In the genomic region with DNA sequence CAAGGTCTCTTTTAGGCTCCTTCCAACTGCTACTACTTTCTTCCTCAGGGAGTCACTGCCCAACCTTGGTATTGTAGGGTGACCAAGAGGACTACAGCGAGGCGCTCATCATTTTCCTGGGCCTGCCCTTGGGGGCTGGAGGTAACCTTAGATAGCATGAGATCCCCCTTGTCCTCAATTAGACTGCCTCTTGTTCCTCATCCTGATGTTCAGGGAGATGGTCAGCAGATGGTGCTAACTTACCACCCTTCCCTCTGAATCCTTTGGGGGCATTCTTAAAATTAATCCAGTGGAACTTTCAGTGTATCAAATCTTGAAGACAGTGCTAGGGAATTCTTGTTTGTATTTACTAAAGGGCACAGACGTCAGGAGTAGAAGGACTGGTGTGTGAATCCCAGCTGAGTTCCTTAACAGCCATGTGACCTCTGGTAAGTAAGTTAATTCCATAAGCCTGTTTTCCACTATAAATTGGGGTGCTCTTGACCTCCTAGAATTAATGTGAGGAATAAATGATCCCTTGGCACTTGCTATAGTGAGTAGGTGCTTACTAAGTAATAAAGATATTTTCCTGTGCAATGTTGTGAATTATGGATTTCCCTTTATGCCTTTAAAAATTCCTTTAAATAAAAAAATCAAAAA, we compare ENCODE assay signal across 8 cellular contexts. TPM values are rescaled to one million over a fixed set of nuclear protein-coding genes. Genes with fewer than 3 reads are reported as not detected.
DNase-seq lines count a peak whose midpoint lies in the region; ATAC-seq and TF ChIP-seq lines count a peak whose summit lies in the region.

No MANE protein-coding gene starts in this region.

- H3K36me3 ChIP-seq in MM.1S (replicated peaks; ENCODE audit: insufficient read depth, low read length) (no peaks in the 10 kb centered on the region), smooth muscle cell (ENCODE audit: low read depth) (no peaks in the 10 kb centered on the region)

- H3K9me2 ChIP-seq in MM.1S (replicated peaks; ENCODE audit: insufficient read depth, low read length): no peaks in the 10 kb centered on the region

- H3K79me2 ChIP-seq in MM.1S (ENCODE audit: low read length) (peaks cover 8% of the 10 kb centered on the region), smooth muscle cell (ENCODE audit: low read depth) (peaks cover 6% of the 10 kb centered on the region)

- H3K4me1 Mint-ChIP-seq in activated CD8-positive, alpha-beta memory T cell treated with anti-CD3 and anti-CD28 coated beads, Interleukin-2, amount 10 ng/mL, durations not matched to agents 7 days and 5 days: peaks cover 5% of the 10 kb centered on the region

- H2AFZ ChIP-seq in MM.1S (ENCODE audit: low read length) (no peak overlapping the region), smooth muscle cell (ENCODE audit: low read depth) (peak overlapping the region; percentile 34)

- H3K4me2 ChIP-seq in MM.1S (ENCODE audit: low read depth, low read length) (no peak overlapping the region), smooth muscle cell (peak overlapping the region; percentile 6)

- peak; percentile 47 for DNase-seq in activated CD8-positive, alpha-beta memory T cell treated with anti-CD3 and anti-CD28 coated beads, Interleukin-2, amount 10 ng/mL, durations not matched to agents 7 days and 5 days
- no peak for DNase-seq in activated CD8-positive, alpha-beta memory T cell treated with anti-CD3 and anti-CD28 coated beads for 24 hours
- peak; percentile 26 for DNase-seq in MM.1S
- DNase-seq in SW480 (ENCODE audit: low spot score): peak; percentile 61
- peak; percentile 49 for DNase-seq in fibroblast of the conjunctiva (ENCODE audit: low read depth)
- no peak for DNase-seq in smooth muscle cell (lab: John Stamatoyannopoulos, UW; ENCODE audit: unreplicated experiment)
- no peak for DNase-seq in HK-2 (ENCODE audit: unreplicated experiment)

- no peak overlapping the region for H3K4me3 Mint-ChIP-seq in activated CD8-positive, alpha-beta memory T cell treated with anti-CD3 and anti-CD28 coated beads, Interleukin-2, amount 10 ng/mL, durations not matched to agents 7 days and 5 days

- CTCF ChIA-PET in activated CD8-positive, alpha-beta memory T cell treated with anti-CD3 and anti-CD28 coated beads, Interleukin-2, amount 10 ng/mL, durations not matched to agents 7 days and 5 days (lab: Charles Lee): no interaction called here

- H3F3A ChIP-seq in MM.1S (ENCODE audit: insufficient read depth, low read length): 0 out of 2 replicates have a peak, but pooled peaks cover 6% of the 10 kb centered on the region
- H3F3A ChIP-seq in smooth muscle cell (ENCODE audit: low read depth): no peaks in the 10 kb centered on the region

- TF ChIP-seq CTCF in MM.1S (IDR thresholded peaks at IDR 0.05; ENCODE audit: low read length) (peak; percentile 70), smooth muscle cell (IDR thresholded peaks at IDR 0.05; ENCODE audit: borderline replicate concordance, insufficient read depth, poor library complexity, severe bottlenecking) (peak; percentile 79)

- H3K27me3 Mint-ChIP-seq in activated CD8-positive, alpha-beta memory T cell treated with anti-CD3 and anti-CD28 coated beads, Interleukin-2, amount 10 ng/mL, durations not matched to agents 7 days and 5 days: no peaks in the 10 kb centered on the region

- H3K9ac ChIP-seq in MM.1S (ENCODE audit: low read length) (no peak overlapping the region), smooth muscle cell (ENCODE audit: low read depth) (no peak overlapping the region)

- no peaks in the 10 kb centered on the region for H4K20me1 ChIP-seq in MM.1S (ENCODE audit: insufficient read depth, low read length)
- H4K20me1 ChIP-seq in smooth muscle cell (ENCODE audit: low read depth): no peaks in the 10 kb centered on the region

- H3K27me3 ChIP-seq in MM.1S (replicated peaks; ENCODE audit: insufficient read depth, low read length) (no peaks in the 10 kb centered on the region), smooth muscle cell (ENCODE audit: low read depth) (no peaks in the 10 kb centered on the region)

- ATAC-seq in activated CD8-positive, alpha-beta memory T cell treated with anti-CD3 and anti-CD28 coated beads, Interleukin-2, amount 10 ng/mL, durations not matched to agents 7 days and 5 days: no peak
- no peak for ATAC-seq in HG02870 (IDR thresholded peaks at IDR 0.05; ENCODE audit: unreplicated experiment)

- H3K9me3 ChIP-seq in MM.1S (replicated peaks; ENCODE audit: insufficient read depth, low read length) (no peaks in the 10 kb centered on the region), smooth muscle cell (replicated peaks; ENCODE audit: low read depth) (no peaks in the 10 kb centered on the region)

- H3K27ac ChIP-seq in MM.1S (ENCODE audit: low read length) (no peak overlapping the region), smooth muscle cell (ENCODE audit: low read depth) (no peak overlapping the region)

- 16% methylated on average over 3 of the region's 3 CpGs for WGBS in smooth muscle cell (ENCODE audit: low lambda C conversion rate)

- H3K4me1 ChIP-seq in MM.1S (ENCODE audit: low read length): 0 out of 2 replicates have a peak, but pooled peaks cover 4% of the 10 kb centered on the region
- peaks cover 7% of the 10 kb centered on the region for H3K4me1 ChIP-seq in smooth muscle cell (ENCODE audit: low read depth)

- no peak overlapping the region for H3K27ac Mint-ChIP-seq in activated CD8-positive, alpha-beta memory T cell treated with anti-CD3 and anti-CD28 coated beads, Interleukin-2, amount 10 ng/mL, durations not matched to agents 7 days and 5 days

- H3K36me3 Mint-ChIP-seq in activated CD8-positive, alpha-beta memory T cell treated with anti-CD3 and anti-CD28 coated beads, Interleukin-2, amount 10 ng/mL, durations not matched to agents 7 days and 5 days: no peaks in the 10 kb centered on the region

- H3K9me3 Mint-ChIP-seq in activated CD8-positive, alpha-beta memory T cell treated with anti-CD3 and anti-CD28 coated beads, Interleukin-2, amount 10 ng/mL, durations not matched to agents 7 days and 5 days (ENCODE audit: low read depth): no peaks in the 10 kb centered on the region

- no peak overlapping the region for H3K4me3 ChIP-seq in MM.1S (ENCODE audit: low read length)
- no peak overlapping the region for H3K4me3 ChIP-seq in smooth muscle cell

RNA-seq across cellular contexts. Expression of gene CLPX, which starts 4.1 kb away (rescaled TPM):
- total RNA-seq in activated CD8-positive, alpha-beta memory T cell treated with anti-CD3 and anti-CD28 coated beads, Interleukin-2, amount 10 ng/mL, durations not matched to agents 7 days and 5 days: 10 to 100 TPM; 46.8 to 58.8 TPM
- total RNA-seq in smooth muscle cell: 34.8 and 46.6 TPM in 2 replicates
- 21.7 and 21.8 TPM in 2 replicates for polyA plus RNA-seq in smooth muscle cell

RNA-seq across cellular contexts. Expression of gene CILP, which starts 22.1 kb away (rescaled TPM):
- under 1 TPM in 1 of 2 experiments, not detected in 1; 0.05 TPM for total RNA-seq in activated CD8-positive, alpha-beta memory T cell treated with anti-CD3 and anti-CD28 coated beads, Interleukin-2, amount 10 ng/mL, durations not matched to agents 7 days and 5 days
- total RNA-seq in smooth muscle cell: 84.4 and 114 TPM in 2 replicates
- 87.9 and 125 TPM in 2 replicates for polyA plus RNA-seq in smooth muscle cell

RNA-seq across cellular contexts. Expression of gene PDCD7, which starts 55.6 kb away (rescaled TPM):
- total RNA-seq in activated CD8-positive, alpha-beta memory T cell treated with anti-CD3 and anti-CD28 coated beads, Interleukin-2, amount 10 ng/mL, durations not matched to agents 7 days and 5 days: 10 to 100 TPM; 40.0 to 40.2 TPM
- 13.4 and 14.3 TPM in 2 replicates for total RNA-seq in smooth muscle cell
- 10.4 and 11.6 TPM in 2 replicates for polyA plus RNA-seq in smooth muscle cell

Comparison
In these comparisons a context has a peak if more than half of its experiments do, and no peak if none do; other contexts are left out.
1. DNase-seq: peak in activated CD8-positive, alpha-beta memory T cell treated with anti-CD3 and anti-CD28 coated beads, Interleukin-2, amount 10 ng/mL, durations not matched to agents 7 days and 5 days (single experiment), MM.1S (single experiment), SW480 (single experiment) and fibroblast of the conjunctiva (single experiment); none in activated CD8-positive, alpha-beta memory T cell treated with anti-CD3 and anti-CD28 coated beads for 24 hours (single experiment), smooth muscle cell (single experiment) and HK-2 (single experiment).
2. RNA of gene CILP, which starts 22.1 kb away (total RNA-seq): 84.4 to 114 TPM in smooth muscle cell; 0.05 TPM in activated CD8-positive, alpha-beta memory T cell treated with anti-CD3 and anti-CD28 coated beads, Interleukin-2, amount 10 ng/mL, durations not matched to agents 7 days and 5 days; every median in the first group is over 10 times any median in the second.